1 cellular context compared by ENCODE assay signal in the genomic region with DNA sequence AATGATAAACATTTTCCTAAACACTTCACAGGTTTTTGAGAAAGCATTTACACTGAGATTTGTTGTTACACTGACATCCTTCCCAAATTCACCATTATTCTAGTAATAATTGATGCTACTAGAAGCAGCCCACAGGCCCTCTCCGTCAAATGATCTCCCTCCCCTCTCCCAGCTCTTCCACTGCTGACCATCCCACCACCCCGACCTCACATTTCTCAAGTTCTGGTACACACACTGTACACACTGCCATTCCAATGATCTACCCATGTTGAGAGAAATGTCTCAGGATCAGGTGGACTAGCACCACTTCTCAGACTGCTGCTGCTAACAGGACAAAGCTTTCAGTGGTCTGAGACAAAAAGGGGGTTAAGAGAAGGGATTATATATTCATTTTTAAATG.
TF ChIP-seq lines count a peak whose summit lies in the region.

No MANE protein-coding gene starts in this region.

TF ChIP-seq in endothelial cell of umbilical vein, 7 proteins besides CTCF, POLR2A, EP300 and RAD21:
- TF ChIP-seq, protein P1, sequence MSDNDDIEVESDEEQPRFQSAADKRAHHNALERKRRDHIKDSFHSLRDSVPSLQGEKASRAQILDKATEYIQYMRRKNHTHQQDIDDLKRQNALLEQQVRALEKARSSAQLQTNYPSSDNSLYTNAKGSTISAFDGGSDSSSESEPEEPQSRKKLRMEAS (IDR thresholded peaks at IDR 0.05; ENCODE audit: insufficient read depth, insufficient read length), result no peak
- no peak for TF ChIP-seq MYC (IDR thresholded peaks at IDR 0.05; ENCODE audit: low read depth, low read length)
- no peak for TF ChIP-seq GATA2 (IDR thresholded peaks at IDR 0.05; ENCODE audit: insufficient read depth, insufficient read length, low read depth, low read length)
- TF ChIP-seq EZH2 (IDR thresholded peaks at IDR 0.05; ENCODE audit: borderline replicate concordance, low read depth, low read length, severe bottlenecking), result no peak
- no peak for TF ChIP-seq POLR2AphosphoS5 (IDR thresholded peaks at IDR 0.05; ENCODE audit: insufficient read depth, low read depth, low read length)
- TF ChIP-seq JUN (IDR thresholded peaks at IDR 0.05; ENCODE audit: borderline replicate concordance, insufficient read depth, insufficient read length, low read depth), result no peak
- TF ChIP-seq FOS (IDR thresholded peaks at IDR 0.05; ENCODE audit: borderline replicate concordance, insufficient read depth, low read length), result no peak
